In the genomic region with DNA sequence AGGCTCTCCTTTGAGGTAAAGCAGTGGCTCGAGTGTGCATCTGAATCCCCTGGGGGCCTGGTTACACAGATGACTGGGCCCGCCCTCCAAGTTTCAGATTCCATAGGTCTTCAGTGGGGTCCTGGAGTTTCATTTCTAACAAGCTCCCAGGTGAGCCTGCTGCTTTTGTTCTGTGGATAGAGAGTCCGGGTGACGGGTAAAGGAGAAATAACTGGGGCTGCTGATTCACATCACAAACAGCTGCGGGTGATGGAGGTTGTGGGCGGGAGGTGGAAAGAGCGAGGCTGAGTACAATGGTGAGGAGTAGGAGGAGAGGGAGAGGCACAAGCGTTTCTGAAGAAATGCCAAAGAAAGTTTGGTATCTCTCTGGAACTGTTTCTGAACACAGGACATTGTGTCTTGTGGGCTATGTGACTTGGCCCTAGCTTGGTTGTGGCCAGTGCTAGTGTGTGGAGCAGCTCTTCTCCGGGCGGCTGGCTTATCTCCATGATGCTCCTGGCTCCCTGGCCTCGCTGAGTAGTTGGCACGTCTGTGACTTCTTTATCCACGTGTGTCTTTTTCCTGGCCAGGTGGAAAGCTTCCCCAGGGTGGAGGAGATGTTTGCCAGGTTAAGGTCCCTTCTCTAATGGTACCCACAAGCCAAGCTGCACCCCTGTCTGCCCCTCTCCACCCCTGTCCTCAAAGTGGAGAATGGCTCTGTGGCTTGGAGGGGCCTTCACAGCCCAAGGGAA, we compare ENCODE assay signal across 10 cellular contexts.
DNase-seq lines count a peak whose midpoint lies in the region; ATAC-seq, FAIRE-seq and TF ChIP-seq lines count a peak whose summit lies in the region.
"Had no signal": no experiment of that assay in that cellular context is flagged by ENCODE, and none has a peak within 500 bp of the region (broad histone marks: within the 10 kb centered on the region; RNA-seq: fewer than 3 reads in every experiment).

No MANE protein-coding gene starts in this region.

- no peaks in the 10 kb centered on the region for H3K36me3 ChIP-seq in osteoblast (ENCODE audit: insufficient read depth, low read length)
- no peaks in the 10 kb centered on the region for H3K36me3 ChIP-seq in hepatocyte (replicated peaks; ENCODE audit: insufficient read depth, low read depth)
- H3K36me3 ChIP-seq: esophagus squamous epithelium had no signal

- WGBS in hepatocyte (ENCODE audit: low lambda C conversion rate, missing lambda C conversion rate), result 73% methylated on average over 13 of the region's 13 CpGs

- TF ChIP-seq POLR2A in GM12892 (IDR thresholded peaks at IDR 0.05; ENCODE audit: low read depth, low read length), result no peak

- H2AFZ ChIP-seq in osteoblast (ENCODE audit: low read length), result no peak overlapping the region
- H2AFZ ChIP-seq in hepatocyte, result no peak overlapping the region

- no peak overlapping the region for H3K4me3 ChIP-seq in osteoblast (ENCODE audit: insufficient read depth, low read length)
- H3K4me3 ChIP-seq in hepatocyte, result no peak overlapping the region
- H3K4me3 ChIP-seq: esophagus squamous epithelium had no signal

- DNase-seq in stimulated activated naive CD8-positive, alpha-beta T cell treated with anti-CD3 and anti-CD28 coated beads, Interleukin-15, Interleukin-2, amounts not matched to agents 100 U/mL and 50 U/mL, for 24 hours, result peak; percentile 61
- DNase-seq in stimulated activated naive CD8-positive, alpha-beta T cell treated with anti-CD3 and anti-CD28 coated beads, Interleukin-15, amount 100 ng/mL, for 72 hours, result no peak
- DNase-seq in activated naive CD8-positive, alpha-beta T cell treated with anti-CD3 and anti-CD28 coated beads for 36 hours, result peak; percentile 26
- DNase-seq in osteoblast (ENCODE audit: insufficient read length, low spot score, missing footprints) (peak; percentile 87), hepatocyte (ENCODE audit: low spot score) (no peak), left lobe of liver (ENCODE audit: low spot score) (no peak), GM12892 (ENCODE audit: insufficient read length) (no peak)
- DNase-seq: esophagus squamous epithelium had no signal

- peaks cover 20% of the 10 kb centered on the region for H3K4me1 Mint-ChIP-seq in stimulated activated naive CD8-positive, alpha-beta T cell treated with anti-CD3 and anti-CD28 coated beads, Interleukin-15, amount 100 ng/mL, for 72 hours
- H3K4me1 Mint-ChIP-seq in activated naive CD8-positive, alpha-beta T cell treated with anti-CD3 and anti-CD28 coated beads for 36 hours, result peaks cover 7% of the 10 kb centered on the region

- H3K27me3 ChIP-seq in osteoblast (ENCODE audit: insufficient read depth, low read length) (peaks cover 5% of the 10 kb centered on the region), hepatocyte (no peaks in the 10 kb centered on the region)
- H3K27me3 ChIP-seq: esophagus squamous epithelium had no signal

- peak; percentile 86 for ATAC-seq in stimulated activated naive CD8-positive, alpha-beta T cell treated with anti-CD3 and anti-CD28 coated beads, Interleukin-15, Interleukin-2, amounts not matched to agents 100 U/mL and 50 U/mL, for 24 hours
- no peak for ATAC-seq in stimulated activated naive CD8-positive, alpha-beta T cell treated with anti-CD3 and anti-CD28 coated beads, Interleukin-15, amount 100 ng/mL, for 72 hours
- ATAC-seq in left lobe of liver (no peak), HG03108 (IDR thresholded peaks at IDR 0.05; ENCODE audit: unreplicated experiment) (no peak)

- no peaks in the 10 kb centered on the region for H3K36me3 Mint-ChIP-seq in activated naive CD8-positive, alpha-beta T cell treated with anti-CD3 and anti-CD28 coated beads for 36 hours

- H3K4me3 Mint-ChIP-seq in stimulated activated naive CD8-positive, alpha-beta T cell treated with anti-CD3 and anti-CD28 coated beads, Interleukin-15, amount 100 ng/mL, for 72 hours, result no peak overlapping the region
- H3K4me3 Mint-ChIP-seq in activated naive CD8-positive, alpha-beta T cell treated with anti-CD3 and anti-CD28 coated beads for 36 hours, result no peak overlapping the region

- H3K9me3 Mint-ChIP-seq in stimulated activated naive CD8-positive, alpha-beta T cell treated with anti-CD3 and anti-CD28 coated beads, Interleukin-15, amount 100 ng/mL, for 72 hours, result no peaks in the 10 kb centered on the region
- no peaks in the 10 kb centered on the region for H3K9me3 Mint-ChIP-seq in activated naive CD8-positive, alpha-beta T cell treated with anti-CD3 and anti-CD28 coated beads for 36 hours

- H3K27ac ChIP-seq in osteoblast (ENCODE audit: low read depth, low read length) (no peak overlapping the region), hepatocyte (no peak overlapping the region)
- H3K27ac ChIP-seq: esophagus squamous epithelium had no signal

- no peaks in the 10 kb centered on the region for H3K27me3 Mint-ChIP-seq in stimulated activated naive CD8-positive, alpha-beta T cell treated with anti-CD3 and anti-CD28 coated beads, Interleukin-15, amount 100 ng/mL, for 72 hours
- no peaks in the 10 kb centered on the region for H3K27me3 Mint-ChIP-seq in activated naive CD8-positive, alpha-beta T cell treated with anti-CD3 and anti-CD28 coated beads for 36 hours

- TF ChIP-seq CTCF in osteoblast (IDR thresholded peaks at IDR 0.05; ENCODE audit: extremely low read depth, low read depth, low read length) (no peak), hepatocyte (IDR thresholded peaks at IDR 0.05; ENCODE audit: poor library complexity) (no peak)

- H3K27ac Mint-ChIP-seq in stimulated activated naive CD8-positive, alpha-beta T cell treated with anti-CD3 and anti-CD28 coated beads, Interleukin-15, amount 100 ng/mL, for 72 hours, result peak overlapping the region in 1 of 2 donors; percentile 42
- H3K27ac Mint-ChIP-seq in activated naive CD8-positive, alpha-beta T cell treated with anti-CD3 and anti-CD28 coated beads for 36 hours, result no peak overlapping the region

- H3K4me1 ChIP-seq in osteoblast (ENCODE audit: insufficient read depth, low read length) (peaks cover 11% of the 10 kb centered on the region), hepatocyte (ENCODE audit: insufficient read depth) (peaks cover 8% of the 10 kb centered on the region)

- H3K4me2 ChIP-seq in osteoblast (ENCODE audit: insufficient read depth, low read length), result peak overlapping the region; percentile 21
- H3K4me2 ChIP-seq in hepatocyte, result no peak overlapping the region

- no peaks in the 10 kb centered on the region for H3K9me2 ChIP-seq in hepatocyte (replicated peaks; ENCODE audit: insufficient read depth)

- H3K9me3 ChIP-seq in osteoblast (ENCODE audit: low read depth, low read length) (no peaks in the 10 kb centered on the region), hepatocyte (ENCODE audit: low read depth) (no peaks in the 10 kb centered on the region)
- H3K9me3 ChIP-seq: esophagus squamous epithelium had no signal

- FAIRE-seq in GM12892 (lab: Jason Lieb, UNC), result no peak
- FAIRE-seq: H1 had no signal

- H4K20me1 ChIP-seq in osteoblast (ENCODE audit: insufficient read depth, low read length) (no peaks in the 10 kb centered on the region), hepatocyte (ENCODE audit: insufficient read depth, poor library complexity, severe bottlenecking) (no peaks in the 10 kb centered on the region)

- H3K79me2 ChIP-seq in osteoblast (ENCODE audit: insufficient read depth, low read length), result no peaks in the 10 kb centered on the region
- no peaks in the 10 kb centered on the region for H3K79me2 ChIP-seq in hepatocyte

Comparison
In these comparisons a context has a peak if more than half of its experiments do, and no peak if none do; other contexts are left out.
1. DNase-seq: peak in stimulated activated naive CD8-positive, alpha-beta T cell treated with anti-CD3 and anti-CD28 coated beads, Interleukin-15, Interleukin-2, amounts not matched to agents 100 U/mL and 50 U/mL, for 24 hours (single experiment), activated naive CD8-positive, alpha-beta T cell treated with anti-CD3 and anti-CD28 coated beads for 36 hours (single experiment) and osteoblast (single experiment); none in stimulated activated naive CD8-positive, alpha-beta T cell treated with anti-CD3 and anti-CD28 coated beads, Interleukin-15, amount 100 ng/mL, for 72 hours (0 of 2), hepatocyte (single experiment), left lobe of liver (single experiment) and GM12892 (single experiment).